In the genomic region with DNA sequence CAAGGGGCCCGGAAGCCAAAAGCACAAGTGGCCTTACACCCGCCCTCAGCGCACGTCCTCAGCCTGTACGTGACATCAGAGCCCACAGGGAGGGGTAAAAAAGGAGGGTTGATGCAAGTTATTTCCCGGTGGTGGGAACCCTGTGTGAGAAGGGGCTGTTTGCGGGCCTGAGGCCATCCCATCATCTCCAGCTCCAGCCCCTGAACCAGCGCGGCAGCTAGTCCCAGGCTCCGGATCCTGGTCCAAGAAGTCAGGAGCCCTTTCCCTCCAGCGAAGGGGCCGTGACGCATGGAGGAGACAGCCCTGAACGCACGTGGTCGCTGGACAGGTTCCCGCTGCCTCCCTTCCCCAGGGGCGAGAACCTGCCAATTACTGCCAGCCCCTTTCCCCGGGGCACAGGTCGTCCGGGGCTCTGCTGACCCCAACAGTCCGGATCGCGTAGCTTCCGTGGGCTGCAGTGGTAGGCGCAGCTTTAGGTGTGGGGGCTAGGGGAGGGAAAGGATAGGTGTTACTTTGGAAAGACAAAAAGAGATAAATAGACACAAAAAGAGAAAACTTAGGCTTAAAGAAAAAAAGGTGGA, we compare ENCODE assay signal across 8 cellular contexts. TPM values are rescaled to one million over a fixed set of nuclear protein-coding genes. Genes with fewer than 3 reads are reported as not detected.
DNase-seq lines count a peak whose midpoint lies in the region; ATAC-seq and TF ChIP-seq lines count a peak whose summit lies in the region.

No MANE protein-coding gene starts in this region.

- no peak overlapping the region for H3K27ac ChIP-seq in psoas muscle

- intact Hi-C loops in left ventricle myocardium superior (cut with micrococcal nuclease) (no loop called here), psoas muscle (cut with DNase I) (no loop called here)

- no peaks in the 10 kb centered on the region for H3K36me3 ChIP-seq in psoas muscle (ENCODE audit: insufficient read depth in 1 of 2, low read depth in 1 of 2)

- WGBS in psoas muscle, 3 donors: 0% methylated on average over 26 of the region's 26 CpGs

- peak; percentile 35 for ATAC-seq in GM19395 (IDR thresholded peaks at IDR 0.05; ENCODE audit: unreplicated experiment)
- ATAC-seq in left ventricle myocardium superior: peak; percentile 34
- peak in 1 of 4 donors; percentile 33 for ATAC-seq in psoas muscle
- no peak for ATAC-seq in GM18519 (IDR thresholded peaks at IDR 0.05; ENCODE audit: low FRiP score, unreplicated experiment)

- H3K27me3 ChIP-seq in psoas muscle (ENCODE audit: insufficient read depth in 3 of 3, low read length in 2 of 3): peaks cover 0 to 62% (median 16%) of the 10 kb centered on the region in 3 donors

- no peak for TF ChIP-seq CTCF in psoas muscle (IDR thresholded peaks at IDR 0.05)

- DNase-seq in C1 segment of cervical spinal cord (lab: John Stamatoyannopoulos, UW): peak in 8 of 14 donors; percentile 6 to 58 (median 44)
- DNase-seq in NCI-H526 (lab: John Stamatoyannopoulos, UW): peak; percentile 7 to 74
- DNase-seq in activated effector memory CD4-positive, alpha-beta T cell treated with anti-CD3 and anti-CD28 coated beads, Interleukin-2, amount 50 U/mL, for 16 hours: peak; percentile 75
- peak; percentile 37 for DNase-seq in left ventricle myocardium superior
- DNase-seq in psoas muscle: peak; percentile 11 to 49
- no peak for DNase-seq in SHP77 treated with DMSO at 0.1 percent for 48 hours (lab: John Stamatoyannopoulos, UW)

- H3K4me1 ChIP-seq in psoas muscle: peaks cover 30% of the 10 kb centered on the region

- H3K4me3 ChIP-seq in psoas muscle: peak overlapping the region; percentile 67

- H3K9me3 ChIP-seq in psoas muscle: no peaks in the 10 kb centered on the region

RNA-seq across cellular contexts. Expression of gene LRP2, which starts 1.3 kb away (rescaled TPM):
- total RNA-seq in left ventricle myocardium superior (2.0 TPM), psoas muscle (under 1 TPM in 1 of 4 donors, not detected in 3; 0.02 TPM)
- not detected for polyA plus RNA-seq in psoas muscle
